ENCODE assay signal across 17 cellular contexts in genomic region chr6:79267128-79267527, GRCh38. TPM values are rescaled to one million over a fixed set of nuclear protein-coding genes. Genes with fewer than 3 reads are reported as not detected.
DNase-seq lines count a peak whose midpoint lies in the region; ATAC-seq and TF ChIP-seq lines count a peak whose summit lies in the region.
"Had no signal": no experiment of that assay in that cellular context is flagged by ENCODE, and none has a peak within 500 bp of the region (broad histone marks: within the 10 kb centered on the region; RNA-seq: fewer than 3 reads in every experiment).

No MANE protein-coding gene starts in this region.

- H3K36me3 ChIP-seq in SK-N-SH (replicated peaks in 1 of 2; ENCODE audit: control insufficient read depth in 1 of 2, insufficient read depth in 2 of 2, low read length in 1 of 2), result no peaks in the 10 kb centered on the region
- H3K36me3 ChIP-seq: BLaER1 treated with 17β-estradiol and CSF1 and Interleukin-3, amounts not matched to agents 10 nM and 100 nM had no signal

- CTCF ChIA-PET in SK-N-SH (lab: Yijun Ruan, JAX), result no interaction called here

- H3K9me2 ChIP-seq in SK-N-SH, result no peaks in the 10 kb centered on the region

- TF ChIP-seq EP300 in SK-N-SH (IDR thresholded peaks at IDR 0.05; ENCODE audit: borderline replicate concordance in 1 of 2, low read depth in 1 of 2, low read length in 1 of 2), result no peak

- ATAC-seq in SK-N-SH treated with all-trans-retinoic acid at 6 μM for 48 hours, result no peak
- ATAC-seq in HG03039 (IDR thresholded peaks at IDR 0.05; ENCODE audit: unreplicated experiment), result no peak
- ATAC-seq: CD8-positive, alpha-beta T cell had no signal

- no peaks in the 10 kb centered on the region for H3F3A ChIP-seq in SK-N-SH (replicated peaks; ENCODE audit: insufficient read depth)

- POLR2A ChIA-PET in SK-N-SH (lab: Yijun Ruan, JAX), result no interaction called here

- H3K4me1 Mint-ChIP-seq in chondrocyte (ENCODE audit: low read depth), result peaks cover 8% of the 10 kb centered on the region
- H3K4me1 Mint-ChIP-seq: B cell had no signal

- 20% methylated on average over 1 of the region's 1 CpG for WGBS in SK-N-SH (ENCODE audit: low lambda C conversion rate)

- peaks cover 2% of the 10 kb centered on the region for H3K27me3 Mint-ChIP-seq in chondrocyte (ENCODE audit: low read depth)

- H3K9me3 ChIP-seq in SK-N-SH, result no peaks in the 10 kb centered on the region
- H3K9me3 ChIP-seq: BLaER1 treated with 17β-estradiol and CSF1 and Interleukin-3, amounts not matched to agents 10 nM and 100 nM; Caco-2 had no signal

- H2AFZ ChIP-seq in SK-N-SH (ENCODE audit: low read depth), result no peak overlapping the region

- no peaks in the 10 kb centered on the region for H3K4me1 ChIP-seq in SK-N-SH (ENCODE audit: control insufficient read depth in 1 of 2, insufficient read depth in 2 of 2, low read depth in 1 of 2, low read length in 1 of 2)
- H3K4me1 ChIP-seq: BLaER1 treated with 17β-estradiol and CSF1 and Interleukin-3, amounts not matched to agents 10 nM and 100 nM; Caco-2 had no signal

- H3K27ac Mint-ChIP-seq in chondrocyte (ENCODE audit: unreplicated experiment), result no peak overlapping the region
- H3K27ac Mint-ChIP-seq: B cell; CD4-positive, alpha-beta T cell; CD8-positive, alpha-beta T cell had no signal

- no peak overlapping the region for H3K27ac ChIP-seq in SK-N-SH (ENCODE audit: low read depth in 2 of 2, low read length in 1 of 2)
- H3K27ac ChIP-seq: 22Rv1; BLaER1 treated with 17β-estradiol and CSF1 and Interleukin-3, amounts not matched to agents 10 nM and 100 nM; C4-2B had no signal

- no peak overlapping the region for H3K4me2 ChIP-seq in SK-N-SH
- H3K4me2 ChIP-seq: BLaER1 treated with 17β-estradiol and CSF1 and Interleukin-3, amounts not matched to agents 10 nM and 100 nM had no signal

- H3K36me3 Mint-ChIP-seq in chondrocyte (ENCODE audit: low read depth), result no peaks in the 10 kb centered on the region
- H3K36me3 Mint-ChIP-seq: CD8-positive, alpha-beta T cell had no signal

- no peaks in the 10 kb centered on the region for H3K79me2 ChIP-seq in SK-N-SH (ENCODE audit: insufficient read depth)

- no peak for DNase-seq in SK-N-SH
- DNase-seq in LHCN-M2 (ENCODE audit: low read depth), result peak; percentile 4
- no peak for DNase-seq in chondrocyte (ENCODE audit: low spot score)
- DNase-seq in activated CD4-positive, alpha-beta T cell treated with anti-CD3 and anti-CD28 coated beads, Interleukin-2, amount 50 U/mL, for 4 hours, result no peak
- DNase-seq: AML-193; Caco-2; Calu3; CD4-positive, alpha-beta T cell; CD8-positive, alpha-beta T cell; DMS79 treated with DMSO at 0.1 percent for 48 hours; GF-D8 had no signal

- TF ChIP-seq RAD21 in SK-N-SH (IDR thresholded peaks at IDR 0.05; ENCODE audit: low read length), result no peak

- no peaks in the 10 kb centered on the region for H4K20me1 ChIP-seq in SK-N-SH (ENCODE audit: insufficient read depth)
- H4K20me1 ChIP-seq: BLaER1 treated with 17β-estradiol and CSF1 and Interleukin-3, amounts not matched to agents 10 nM and 100 nM had no signal

- H3K4me3 Mint-ChIP-seq in chondrocyte (ENCODE audit: unreplicated experiment), result no peak overlapping the region
- H3K4me3 Mint-ChIP-seq: B cell; CD4-positive, alpha-beta T cell; CD8-positive, alpha-beta T cell had no signal

- TF ChIP-seq CTCF in SK-N-SH (IDR thresholded peaks at IDR 0.05) (no peak), chondrocyte (IDR thresholded peaks at IDR 0.05) (peak; percentile 32)

- H3K9me3 Mint-ChIP-seq in chondrocyte (ENCODE audit: low read depth), result no peaks in the 10 kb centered on the region
- H3K9me3 Mint-ChIP-seq: CD8-positive, alpha-beta T cell had no signal

- H3K9ac ChIP-seq in SK-N-SH, result no peak overlapping the region
- H3K9ac ChIP-seq: BLaER1 treated with 17β-estradiol and CSF1 and Interleukin-3, amounts not matched to agents 10 nM and 100 nM had no signal

- H3K27me3 ChIP-seq in SK-N-SH (ENCODE audit: insufficient read depth), result no peaks in the 10 kb centered on the region
- H3K27me3 ChIP-seq: BLaER1 treated with 17β-estradiol and CSF1 and Interleukin-3, amounts not matched to agents 10 nM and 100 nM had no signal

- H3K4me3 ChIP-seq in SK-N-SH (ENCODE audit: low read depth in 2 of 2, low read length in 1 of 2), result no peak overlapping the region
- H3K4me3 ChIP-seq: BLaER1 treated with 17β-estradiol and CSF1 and Interleukin-3, amounts not matched to agents 10 nM and 100 nM had no signal

TF ChIP-seq in SK-N-SH, 30 proteins besides CTCF, POLR2A, EP300 and RAD21:
- TF ChIP-seq RFX5 (IDR thresholded peaks at IDR 0.05; ENCODE audit: low read length), result peak; percentile 67
- no peak for TF ChIP-seq MXI1 (IDR thresholded peaks at IDR 0.05; ENCODE audit: low read depth, low read length)
TF ChIP-seq in SK-N-SH: peak in this region for 1.

TF ChIP-seq in SK-N-SH treated with all-trans-retinoic acid at 6 μM for 48 hours, 23 proteins besides CTCF, POLR2A, EP300 and RAD21:
- TF ChIP-seq ISL1 (CRISPR knock-in tag; IDR thresholded peaks at IDR 0.05) (no peak), ESRRG (CRISPR knock-in tag; IDR thresholded peaks at IDR 0.05) (no peak), ZNF565 (CRISPR knock-in tag; conservative IDR thresholded peaks at IDR 0.05; ENCODE audit: low read depth) (no peak)

RNA-seq across cellular contexts. Expression of gene HMGN3, which starts 32.6 kb away (rescaled TPM):
- polyA plus RNA-seq in SK-N-SH (2012; rRNA removed), result 57.6 and 64.5 TPM in 2 replicates
- 72.9 and 119 TPM in 2 replicates for polyA plus RNA-seq in SK-N-SH (2012; cell fraction: cytosol; rRNA removed)
- 48.8 and 72.9 TPM in 2 replicates for polyA plus RNA-seq in SK-N-SH (2012; cell fraction: nucleus; rRNA removed)
- 67.8 and 80.7 TPM in 2 replicates for total RNA-seq in LHCN-M2 (2014; rRNA removed)
- polyA plus RNA-seq in LHCN-M2 (2012), result 52.0 TPM
- 30.8 to 55.5 TPM (median 36.2 TPM) in 3 replicates for total RNA-seq in chondrocyte
